ENCODE assay signal across 8 cellular contexts in the genomic region with DNA sequence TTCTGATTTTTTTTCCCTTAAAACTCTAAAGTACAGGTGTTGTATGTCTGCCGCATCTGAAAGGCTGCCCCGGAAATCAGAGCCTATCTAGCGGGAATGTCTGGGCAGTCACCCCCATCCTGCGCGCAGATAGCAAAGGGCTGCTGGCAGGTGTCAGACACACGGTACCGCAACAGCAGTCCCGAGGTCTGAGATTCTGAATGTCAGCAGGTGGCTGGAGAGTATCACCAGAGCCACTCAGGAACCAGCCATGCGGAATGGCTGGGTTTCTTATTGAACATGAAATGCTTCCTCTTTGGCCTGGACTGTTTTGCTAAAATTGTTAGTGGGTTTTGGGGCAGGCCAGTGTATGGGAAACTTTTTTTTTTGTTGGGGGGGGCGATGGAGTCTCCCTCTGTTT. TPM values are rescaled to one million over a fixed set of nuclear protein-coding genes. Genes with fewer than 3 reads are reported as not detected.
A peak's percentile ranks its signal among the peaks of the same experiment; 100 is the strongest.
DNase-seq lines count a peak whose midpoint lies in the region; ATAC-seq and TF ChIP-seq lines count a peak whose summit lies in the region.

No MANE protein-coding gene starts in this region.

- no peak for TF ChIP-seq CTCF in Calu3 (IDR thresholded peaks at IDR 0.05; ENCODE audit: unreplicated experiment)

- H3K27me3 Mint-ChIP-seq in Calu3 (ENCODE audit: unreplicated experiment) = no peaks in the 10 kb centered on the region
- no peaks in the 10 kb centered on the region for H3K27me3 Mint-ChIP-seq in effector memory CD8-positive, alpha-beta T cell
- no peaks in the 10 kb centered on the region for H3K27me3 Mint-ChIP-seq in stimulated activated naive CD8-positive, alpha-beta T cell treated with anti-CD3 and anti-CD28 coated beads, Interleukin-15, amount 100 ng/mL, for 72 hours
- H3K27me3 Mint-ChIP-seq in activated CD8-positive, alpha-beta T cell treated with anti-CD3 and anti-CD28 coated beads, Interleukin-2, amount 10 ng/mL, durations not matched to agents 7 days and 5 days (ENCODE audit: low read depth) = no peaks in the 10 kb centered on the region

- H3K4me3 Mint-ChIP-seq in Calu3 (ENCODE audit: low read depth, unreplicated experiment) = no peak overlapping the region
- H3K4me3 Mint-ChIP-seq in effector memory CD8-positive, alpha-beta T cell = no peak overlapping the region
- no peak overlapping the region for H3K4me3 Mint-ChIP-seq in stimulated activated naive CD8-positive, alpha-beta T cell treated with anti-CD3 and anti-CD28 coated beads, Interleukin-15, amount 100 ng/mL, for 72 hours
- no peak overlapping the region for H3K4me3 Mint-ChIP-seq in activated CD8-positive, alpha-beta T cell treated with anti-CD3 and anti-CD28 coated beads, Interleukin-2, amount 10 ng/mL, durations not matched to agents 7 days and 5 days

- intact Hi-C loops in Calu3 (cut with micrococcal nuclease; ENCODE audit: unreplicated experiment) = no loop called here

- BruUV-seq in Calu3 (replicated peaks; lab: Mats Ljungman, UMichigan) = TSS peak; percentile 57

- CTCF ChIA-PET in Calu3 (lab: Charles Lee) = no interaction called here
- CTCF ChIA-PET in activated CD8-positive, alpha-beta T cell treated with anti-CD3 and anti-CD28 coated beads, Interleukin-2, amount 10 ng/mL, durations not matched to agents 7 days and 5 days (lab: Charles Lee) = interaction anchor here (1.4 kb wide), 1 partner anchor 121 kb away, joined by 5 read pairs; no protein-coding TSS in a partner anchor

- no peak overlapping the region for H3K27ac Mint-ChIP-seq in Calu3 (ENCODE audit: unreplicated experiment)
- H3K27ac Mint-ChIP-seq in effector memory CD8-positive, alpha-beta T cell = peak overlapping the region in 1 of 2 donors; percentile 76
- no peak overlapping the region for H3K27ac Mint-ChIP-seq in stimulated activated naive CD8-positive, alpha-beta T cell treated with anti-CD3 and anti-CD28 coated beads, Interleukin-15, amount 100 ng/mL, for 72 hours
- H3K27ac Mint-ChIP-seq in activated CD8-positive, alpha-beta T cell treated with anti-CD3 and anti-CD28 coated beads, Interleukin-2, amount 10 ng/mL, durations not matched to agents 7 days and 5 days = no peak overlapping the region

- peaks cover 8% of the 10 kb centered on the region for H3K4me1 Mint-ChIP-seq in Calu3 (ENCODE audit: low read depth, unreplicated experiment)
- H3K4me1 Mint-ChIP-seq in effector memory CD8-positive, alpha-beta T cell (ENCODE audit: low read depth in 2 of 2) = peaks cover 0 to 5% of the 10 kb centered on the region in 2 donors
- peaks cover 32% of the 10 kb centered on the region for H3K4me1 Mint-ChIP-seq in stimulated activated naive CD8-positive, alpha-beta T cell treated with anti-CD3 and anti-CD28 coated beads, Interleukin-15, amount 100 ng/mL, for 72 hours
- H3K4me1 Mint-ChIP-seq in activated CD8-positive, alpha-beta T cell treated with anti-CD3 and anti-CD28 coated beads, Interleukin-2, amount 10 ng/mL, durations not matched to agents 7 days and 5 days (ENCODE audit: low read depth) = peaks cover 15% of the 10 kb centered on the region

- peaks cover 17% of the 10 kb centered on the region for H3K36me3 Mint-ChIP-seq in Calu3 (ENCODE audit: insufficient read depth, unreplicated experiment)
- H3K36me3 Mint-ChIP-seq in effector memory CD8-positive, alpha-beta T cell (ENCODE audit: insufficient read depth) = peaks cover 57% of the 10 kb centered on the region
- H3K36me3 Mint-ChIP-seq in activated CD8-positive, alpha-beta T cell treated with anti-CD3 and anti-CD28 coated beads, Interleukin-2, amount 10 ng/mL, durations not matched to agents 7 days and 5 days (ENCODE audit: low read depth) = peaks cover 27% of the 10 kb centered on the region

- ATAC-seq in GM21381 (IDR thresholded peaks at IDR 0.05; ENCODE audit: unreplicated experiment) (peak; percentile 70), HG02970 (IDR thresholded peaks at IDR 0.05; ENCODE audit: low FRiP score, unreplicated experiment) (no peak)
- peak; percentile 58 for ATAC-seq in effector memory CD8-positive, alpha-beta T cell (replicated peaks)
- ATAC-seq in stimulated activated naive CD8-positive, alpha-beta T cell treated with anti-CD3 and anti-CD28 coated beads, Interleukin-15, amount 100 ng/mL, for 72 hours = no peak
- ATAC-seq in activated CD8-positive, alpha-beta T cell treated with anti-CD3 and anti-CD28 coated beads, Interleukin-2, amount 10 ng/mL, durations not matched to agents 7 days and 5 days = no peak

- no peaks in the 10 kb centered on the region for H3K9me3 Mint-ChIP-seq in Calu3 (ENCODE audit: low read depth, unreplicated experiment)
- no peaks in the 10 kb centered on the region for H3K9me3 Mint-ChIP-seq in effector memory CD8-positive, alpha-beta T cell
- no peaks in the 10 kb centered on the region for H3K9me3 Mint-ChIP-seq in stimulated activated naive CD8-positive, alpha-beta T cell treated with anti-CD3 and anti-CD28 coated beads, Interleukin-15, amount 100 ng/mL, for 72 hours
- no peaks in the 10 kb centered on the region for H3K9me3 Mint-ChIP-seq in activated CD8-positive, alpha-beta T cell treated with anti-CD3 and anti-CD28 coated beads, Interleukin-2, amount 10 ng/mL, durations not matched to agents 7 days and 5 days (ENCODE audit: insufficient read depth)

- no peak for DNase-seq in Calu3
- DNase-seq in NAMALWA (ENCODE audit: low spot score) = peak; percentile 95
- DNase-seq in effector memory CD8-positive, alpha-beta T cell = no peak
- no peak for DNase-seq in stimulated activated naive CD8-positive, alpha-beta T cell treated with anti-CD3 and anti-CD28 coated beads, Interleukin-15, amount 100 ng/mL, for 72 hours
- no peak for DNase-seq in NCI-H2227 (lab: John Stamatoyannopoulos, UW; ENCODE audit: unreplicated experiment)
- DNase-seq in activated CD8-positive, alpha-beta T cell treated with anti-CD3 and anti-CD28 coated beads, Interleukin-2, amount 10 ng/mL, durations not matched to agents 7 days and 5 days = no peak

- POLR2A ChIA-PET in activated CD8-positive, alpha-beta T cell treated with anti-CD3 and anti-CD28 coated beads, Interleukin-2, amount 10 ng/mL, durations not matched to agents 7 days and 5 days (lab: Charles Lee) = no interaction called here

RNA-seq across cellular contexts. Expression of a gene that starts 53.3 kb away (rescaled TPM):
- total RNA-seq in Calu3 (2022) = 20.3 and 25.0 TPM in 2 replicates
- 10 to 100 TPM; 61.1 to 65.6 TPM for total RNA-seq in activated CD8-positive, alpha-beta T cell treated with anti-CD3 and anti-CD28 coated beads, Interleukin-2, amount 10 ng/mL, durations not matched to agents 7 days and 5 days

Comparison
In these comparisons a context has a peak if more than half of its experiments do, and no peak if none do; other contexts are left out.
1. ATAC-seq: peak in GM21381 (single experiment) and effector memory CD8-positive, alpha-beta T cell (single experiment); none in stimulated activated naive CD8-positive, alpha-beta T cell treated with anti-CD3 and anti-CD28 coated beads, Interleukin-15, amount 100 ng/mL, for 72 hours (single experiment), activated CD8-positive, alpha-beta T cell treated with anti-CD3 and anti-CD28 coated beads, Interleukin-2, amount 10 ng/mL, durations not matched to agents 7 days and 5 days (single experiment) and HG02970 (single experiment).